Comparison of ENCODE assay signal across 10 cellular contexts in genomic region chr15:89362203-89363101, GRCh38.
DNase-seq lines count a peak whose midpoint lies in the region; ATAC-seq lines count a peak whose summit lies in the region.
"Had no signal": no experiment of that assay in that cellular context is flagged by ENCODE, and none has a peak within 500 bp of the region (broad histone marks: within the 10 kb centered on the region; RNA-seq: fewer than 3 reads in every experiment).

No MANE protein-coding gene starts in this region.

- peaks cover 4% of the 10 kb centered on the region for H3K4me1 ChIP-seq in HAP-1

- H3K27me3 ChIP-seq in HAP-1 (ENCODE audit: low read depth), result peaks cover 89% of the 10 kb centered on the region

- in situ Hi-C loops in HAP-1 (cut with MboI; ENCODE audit: low sequenced_read_pairs), result loop anchor here (5.0 kb wide), 1 partner anchor 65 kb away; no protein-coding TSS in a partner anchor

- H3K4me3 ChIP-seq in HAP-1, result no peak overlapping the region

- H3K36me3 ChIP-seq in HAP-1 (replicated peaks), result no peaks in the 10 kb centered on the region
- H3K36me3 ChIP-seq: heart left ventricle had no signal

- ATAC-seq in HG03139 (IDR thresholded peaks at IDR 0.05; ENCODE audit: unreplicated experiment) (no peak), GM19452 (IDR thresholded peaks at IDR 0.05; ENCODE audit: unreplicated experiment) (no peak)

- peak; percentile 13 for DNase-seq in NCI-H510A treated with DMSO at 0.1 percent for 48 hours (lab: John Stamatoyannopoulos, UW)
- DNase-seq in NCI-H510A (lab: John Stamatoyannopoulos, UW), result no peak
- peak; percentile 33 for DNase-seq in NCI-H2196 (lab: John Stamatoyannopoulos, UW; ENCODE audit: unreplicated experiment)
- peak; percentile 48 for DNase-seq in astrocyte of the hippocampus (ENCODE audit: low read depth, low spot score)
- peak; percentile 42 for DNase-seq in pons (ENCODE audit: low spot score)
- DNase-seq in HAP-1 (ENCODE audit: low spot score in 2 of 2), result no peak
- DNase-seq: HCEC 1CT had no signal

- H3K9me3 ChIP-seq in HAP-1, result no peaks in the 10 kb centered on the region
- H3K9me3 ChIP-seq: heart left ventricle had no signal

Comparison
In these comparisons a context has a peak if more than half of its experiments do, and no peak if none do; other contexts are left out.
1. DNase-seq: peak in NCI-H510A treated with DMSO at 0.1 percent for 48 hours (single experiment), NCI-H2196 (single experiment), astrocyte of the hippocampus (single experiment) and pons (single experiment); none in NCI-H510A (single experiment) and HAP-1 (0 of 2).